25 cellular contexts compared by ENCODE assay signal in genomic region chr3:173556546-173556945, GRCh38.
DNase-seq lines count a peak whose midpoint lies in the region; TF ChIP-seq lines count a peak whose summit lies in the region.
"Had no signal": no experiment of that assay in that cellular context is flagged by ENCODE, and none has a peak within 500 bp of the region (broad histone marks: within the 10 kb centered on the region; RNA-seq: fewer than 3 reads in every experiment).

No MANE protein-coding gene starts in this region.

- in situ Hi-C loops in mammary epithelial cell (cut with MboI; ENCODE audit: low sequenced_read_pairs in 2 of 2), result no loop called here

- DNase-seq in MCF 10A (ENCODE audit: unreplicated experiment) (peak; percentile 48), mammary epithelial cell (no peak), left kidney (ENCODE audit: low read depth, low spot score) (peak; percentile 1), renal cortical epithelial cell (ENCODE audit: low read depth) (peak; percentile 17), Ammon's horn (ENCODE audit: low spot score) (no peak)
- no peak for DNase-seq in stimulated activated CD4-positive, alpha-beta T cell treated with anti-CD3 and anti-CD28 coated beads, Interleukin-1b, Interleukin-23, amount 100 ng/mL, for 48 hours
- DNase-seq: AML-193; BE2C; C1 segment of cervical spinal cord; CD4-positive, alpha-beta memory T cell; CD4-positive, CD25-positive, alpha-beta regulatory T cell; CD8-positive, alpha-beta memory T cell; COR-L47; DMS 273 treated with DMSO at 0.1 percent for 48 hours; DMS153; DMS53; DMS79; DND-41; EL; GDM1 had no signal

- H3K9me3 ChIP-seq in mammary epithelial cell (replicated peaks; ENCODE audit: insufficient read depth, low read length), result no peaks in the 10 kb centered on the region
- H3K9me3 ChIP-seq: A549, BE2C, BLaER1 had no signal

- H3K36me3 Mint-ChIP-seq in MCF 10A (ENCODE audit: insufficient read depth, unreplicated experiment), result no peaks in the 10 kb centered on the region
- H3K36me3 Mint-ChIP-seq: CD14-positive monocyte; CD4-positive, alpha-beta memory T cell; CD4-positive, CD25-positive, alpha-beta regulatory T cell had no signal

- peaks cover 99% of the 10 kb centered on the region for H3K27me3 Mint-ChIP-seq in MCF 10A (ENCODE audit: insufficient read depth, unreplicated experiment)
- H3K27me3 Mint-ChIP-seq: CD4-positive, alpha-beta memory T cell; CD4-positive, CD25-positive, alpha-beta regulatory T cell had no signal

- TF ChIP-seq CTCF in MCF 10A (IDR thresholded peaks at IDR 0.05; ENCODE audit: unreplicated experiment) (no peak), mammary epithelial cell (conservative IDR thresholded peaks at IDR 0.05 in 1 of 2, IDR thresholded peaks at IDR 0.05 in 1 of 2; ENCODE audit: extremely low read depth in 1 of 2, insufficient read depth in 1 of 2, low read depth in 1 of 2, low read length in 2 of 2) (no peak)

- H3K27ac ChIP-seq in mammary epithelial cell (ENCODE audit: insufficient read depth, low read depth, low read length), result no peak overlapping the region
- H3K27ac ChIP-seq: 22Rv1, A549, BLaER1 had no signal

- H3K79me2 ChIP-seq in mammary epithelial cell (ENCODE audit: insufficient read depth, low read length), result no peaks in the 10 kb centered on the region

- WGBS in mammary epithelial cell (ENCODE audit: low coverage, missing lambda C conversion rate), result 28% methylated on average over 2 of the region's 2 CpGs

- H3K4me3 Mint-ChIP-seq in MCF 10A (ENCODE audit: unreplicated experiment), result no peak overlapping the region
- H3K4me3 Mint-ChIP-seq: CD14-positive monocyte; CD4-positive, alpha-beta memory T cell; CD4-positive, CD25-positive, alpha-beta regulatory T cell; CD8-positive, alpha-beta memory T cell had no signal

- POLR2A ChIA-PET in MCF 10A (lab: Yijun Ruan, JAX), result interaction anchor here (0.6 kb wide), 1 partner anchor 688 kb away, joined by 3 read pairs; no protein-coding TSS in a partner anchor

- H3K4me3 ChIP-seq in mammary epithelial cell (replicated peaks in 1 of 3; ENCODE audit: insufficient read depth in 1 of 3, low read depth in 2 of 3, low read length in 3 of 3), result no peak overlapping the region
- H3K4me3 ChIP-seq: A549, BLaER1, GM12878 had no signal

- H3K27me3 ChIP-seq in mammary epithelial cell (ENCODE audit: insufficient read depth, low read length), result no peaks in the 10 kb centered on the region
- H3K27me3 ChIP-seq: BE2C, BLaER1 had no signal

- no peaks in the 10 kb centered on the region for H3K4me1 ChIP-seq in mammary epithelial cell (ENCODE audit: insufficient read depth, low read length)
- H3K4me1 ChIP-seq: A549, BE2C, BLaER1 had no signal

- H2AFZ ChIP-seq in mammary epithelial cell (ENCODE audit: low read depth, low read length), result no peak overlapping the region

- H3K4me2 ChIP-seq in mammary epithelial cell (ENCODE audit: insufficient read depth, low read depth, low read length), result no peak overlapping the region
- H3K4me2 ChIP-seq: A549, BLaER1 had no signal

- CTCF ChIA-PET in MCF 10A (lab: Yijun Ruan, JAX) (interaction anchor here (0.6 to 3.9 kb wide), 4 partner anchors 28 to 310 kb away, joined by 3 to 28 read pairs (median 6); no protein-coding TSS in a partner anchor), mammary epithelial cell (lab: Charles Lee; ENCODE audit: low non-redundant PET) (no interaction called here)

- H3K27ac Mint-ChIP-seq in MCF 10A (ENCODE audit: low read depth, unreplicated experiment), result no peak overlapping the region
- H3K27ac Mint-ChIP-seq: CD14-positive monocyte; CD4-positive, CD25-positive, alpha-beta regulatory T cell; CD8-positive, alpha-beta memory T cell had no signal

- H3K9ac ChIP-seq in mammary epithelial cell (ENCODE audit: insufficient read depth, low read length), result no peak overlapping the region
- H3K9ac ChIP-seq: BLaER1 had no signal

- no peaks in the 10 kb centered on the region for H3K9me3 Mint-ChIP-seq in MCF 10A (ENCODE audit: unreplicated experiment)

- H3K36me3 ChIP-seq in mammary epithelial cell (ENCODE audit: insufficient read depth, low read length), result no peaks in the 10 kb centered on the region
- H3K36me3 ChIP-seq: BE2C, BLaER1 had no signal

- dilution Hi-C loops in mammary epithelial cell (cut with HindIII; ENCODE audit: low sequenced_read_pairs), result no loop called here

- intact Hi-C loops in MCF 10A (cut with micrococcal nuclease) (no loop called here), mammary epithelial cell (cut with micrococcal nuclease) (loop anchor here (10.0 kb wide), 1 partner anchor 332 kb away; no protein-coding TSS in a partner anchor)

- no TSS peak for BruUV-seq in MCF 10A (replicated peaks; lab: Mats Ljungman, UMichigan)
- BruUV-seq in mammary epithelial cell (replicated peaks; lab: Mats Ljungman, UMichigan), result no TSS peak

- H4K20me1 ChIP-seq in mammary epithelial cell (ENCODE audit: insufficient read depth, low read length), result no peaks in the 10 kb centered on the region
- H4K20me1 ChIP-seq: BLaER1 had no signal

- no peaks in the 10 kb centered on the region for H3K4me1 Mint-ChIP-seq in MCF 10A (ENCODE audit: insufficient read depth, unreplicated experiment)
- H3K4me1 Mint-ChIP-seq: CD14-positive monocyte; CD4-positive, alpha-beta memory T cell; CD4-positive, CD25-positive, alpha-beta regulatory T cell; CD8-positive, alpha-beta memory T cell had no signal

Comparison
In these comparisons a context has a peak if more than half of its experiments do, and no peak if none do; other contexts are left out.
1. DNase-seq: peak in MCF 10A (single experiment), left kidney (single experiment) and renal cortical epithelial cell (single experiment); none in mammary epithelial cell (single experiment), Ammon's horn (single experiment) and stimulated activated CD4-positive, alpha-beta T cell treated with anti-CD3 and anti-CD28 coated beads, Interleukin-1b, Interleukin-23, amount 100 ng/mL, for 48 hours (single experiment).